ENCODE assay signal across 8 cellular contexts in genomic region chr17:75979705-75980187, GRCh38. TPM values are rescaled to one million over a fixed set of nuclear protein-coding genes. Genes with fewer than 3 reads are reported as not detected.
DNase-seq lines count a peak whose midpoint lies in the region; ATAC-seq and TF ChIP-seq lines count a peak whose summit lies in the region.

No MANE protein-coding gene starts in this region.

- peaks cover 24 to 87% (median 50%) of the 10 kb centered on the region in 6 donors for H3K4me1 ChIP-seq in spleen

- DNase-seq in activated naive CD8-positive, alpha-beta T cell treated with anti-CD3 and anti-CD28 coated beads for 36 hours: no peak
- DNase-seq in spleen (no peak), NCI-H446 (lab: John Stamatoyannopoulos, UW) (no peak)

- H3K27ac Mint-ChIP-seq in activated naive CD8-positive, alpha-beta T cell treated with anti-CD3 and anti-CD28 coated beads for 36 hours: peak overlapping the region; percentile 100

- H3K27me3 ChIP-seq in spleen (replicated peaks in 1 of 7): no peaks in the 10 kb centered on the region

- WGBS in spleen, 5 donors: 2 to 6% (median 5%) methylated on average over 13 to 19 of the region's 19 CpGs

- peak overlapping the region; percentile 99 for H3K4me3 Mint-ChIP-seq in activated naive CD8-positive, alpha-beta T cell treated with anti-CD3 and anti-CD28 coated beads for 36 hours

- no peak for TF ChIP-seq POLR2A in spleen (IDR thresholded peaks at IDR 0.05)

- intact Hi-C loops in spleen (cut with DNase I; ENCODE audit: low total_unique reads): no loop called here

- H3K9me3 ChIP-seq in spleen: no peaks in the 10 kb centered on the region

- H3K9me3 Mint-ChIP-seq in activated naive CD8-positive, alpha-beta T cell treated with anti-CD3 and anti-CD28 coated beads for 36 hours: no peaks in the 10 kb centered on the region

- H3K36me3 ChIP-seq in spleen: peaks cover 0 to 20% (median 0%) of the 10 kb centered on the region in 6 donors

- peaks cover 4% of the 10 kb centered on the region for H3K36me3 Mint-ChIP-seq in activated naive CD8-positive, alpha-beta T cell treated with anti-CD3 and anti-CD28 coated beads for 36 hours

- no peaks in the 10 kb centered on the region for H3K27me3 Mint-ChIP-seq in activated naive CD8-positive, alpha-beta T cell treated with anti-CD3 and anti-CD28 coated beads for 36 hours

- H3K27ac ChIP-seq in spleen: peak overlapping the region; percentile 92 to 99 (median 98)

- H3K4me1 Mint-ChIP-seq in activated naive CD8-positive, alpha-beta T cell treated with anti-CD3 and anti-CD28 coated beads for 36 hours: peaks cover 23% of the 10 kb centered on the region

- no peak for TF ChIP-seq CTCF in spleen (IDR thresholded peaks at IDR 0.05 in 8 of 11, conservative IDR thresholded peaks at IDR 0.05 in 3 of 11)

- H3K4me3 ChIP-seq in iPS-11a (ENCODE audit: low read depth, low read length) (peak overlapping the region; percentile 77), spleen (peak overlapping the region; percentile 67 to 92 (median 76))

- ATAC-seq in GM18502 (IDR thresholded peaks at IDR 0.05; ENCODE audit: poor library complexity, unreplicated experiment): peak; percentile 19
- peak; percentile 8 for ATAC-seq in HG02970 (IDR thresholded peaks at IDR 0.05; ENCODE audit: low FRiP score, unreplicated experiment)
- no peak for ATAC-seq in HG02981 (IDR thresholded peaks at IDR 0.05; ENCODE audit: unreplicated experiment)
- ATAC-seq in HG03045 (IDR thresholded peaks at IDR 0.05; ENCODE audit: unreplicated experiment): no peak

RNA-seq across cellular contexts. Expression of gene TEN1, which starts 0.7 kb away (rescaled TPM):
- total RNA-seq in activated naive CD8-positive, alpha-beta T cell treated with anti-CD3 and anti-CD28 coated beads for 36 hours: 10 to 100 TPM; 12.5 to 14.2 TPM
- 10 to 100 TPM in 5 of 7 donors, 1 to 10 TPM in 2; 6.0 to 20.8 (median 13.4) TPM for total RNA-seq in spleen
- 10 to 100 TPM; 25.7 to 38.7 (median 34.8) TPM for polyA plus RNA-seq in spleen

RNA-seq across cellular contexts. Expression of gene ACOX1, which starts 0.8 kb away (rescaled TPM):
- 10 to 100 TPM; 26.3 to 26.9 TPM for total RNA-seq in activated naive CD8-positive, alpha-beta T cell treated with anti-CD3 and anti-CD28 coated beads for 36 hours
- 10 to 100 TPM; 36.0 to 60.2 (median 45.9) TPM for total RNA-seq in spleen
- polyA plus RNA-seq in spleen: 1 to 10 TPM; 6.3 to 9.8 (median 6.8) TPM

RNA-seq across cellular contexts. Expression of gene CDK3, which starts 20.9 kb away (rescaled TPM):
- total RNA-seq in activated naive CD8-positive, alpha-beta T cell treated with anti-CD3 and anti-CD28 coated beads for 36 hours: 1 to 10 TPM; 4.9 to 5.5 TPM
- 10 to 100 TPM in 2 of 7 donors, 1 to 10 TPM in 5; 6.7 to 12.0 (median 7.1) TPM for total RNA-seq in spleen
- polyA plus RNA-seq in spleen: 10 to 100 TPM; 13.8 to 39.8 (median 31.2) TPM

RNA-seq across cellular contexts. Expression of gene FBF1, which starts 38.9 kb away (rescaled TPM):
- 10 to 100 TPM; 14.9 to 16.6 TPM for total RNA-seq in activated naive CD8-positive, alpha-beta T cell treated with anti-CD3 and anti-CD28 coated beads for 36 hours
- 10 to 100 TPM in 4 of 7 donors, 1 to 10 TPM in 3; 7.7 to 16.0 (median 10.3) TPM for total RNA-seq in spleen
- polyA plus RNA-seq in spleen: 10 to 100 TPM in 1 of 3 donors, 1 to 10 TPM in 2; 5.2 to 14.4 (median 7.3) TPM

RNA-seq across cellular contexts. Expression of gene EVPL, which starts 47.4 kb away (rescaled TPM):
- total RNA-seq in activated naive CD8-positive, alpha-beta T cell treated with anti-CD3 and anti-CD28 coated beads for 36 hours: 1 to 10 TPM; 2.0 to 2.5 TPM
- under 1 TPM in 4 of 7 donors, not detected in 3; 0.06 to 0.56 (median 0.20) TPM for total RNA-seq in spleen
- polyA plus RNA-seq in spleen: under 1 TPM; 0.04 to 0.29 (median 0.05) TPM

Comparison
In these comparisons a context has a peak if more than half of its experiments do, and no peak if none do; other contexts are left out.
1. ATAC-seq: peak in GM18502 (single experiment) and HG02970 (single experiment); none in HG02981 (single experiment) and HG03045 (single experiment).